ENCODE assay signal across 1 cellular context in genomic region chr6:71287926-71288227, GRCh38.
TF ChIP-seq lines count a peak whose summit lies in the region.

No MANE protein-coding gene starts in this region.

TF ChIP-seq in HepG2, 621 proteins besides CTCF, POLR2A, EP300 and RAD21 (continued from another document):
- TF ChIP-seq ZBTB38 (CRISPR knock-in tag; IDR thresholded peaks at IDR 0.05) = no peak
TF ChIP-seq in HepG2: peak in this region for 0.
